18 cellular contexts compared by ENCODE assay signal in genomic region chr11:83019888-83020579, GRCh38. TPM values are rescaled to one million over a fixed set of nuclear protein-coding genes. Genes with fewer than 3 reads are reported as not detected.
DNase-seq lines count a peak whose midpoint lies in the region; ATAC-seq and TF ChIP-seq lines count a peak whose summit lies in the region.
"Had no signal": no experiment of that assay in that cellular context is flagged by ENCODE, and none has a peak within 500 bp of the region (broad histone marks: within the 10 kb centered on the region; RNA-seq: fewer than 3 reads in every experiment).

No MANE protein-coding gene starts in this region.

- TF ChIP-seq CTCF in adrenal gland (IDR thresholded peaks at IDR 0.05) (no peak), gastroesophageal sphincter (IDR thresholded peaks at IDR 0.05) (no peak), testis (IDR thresholded peaks at IDR 0.05) (no peak)

- no peaks in the 10 kb centered on the region for H3K27me3 Mint-ChIP-seq in naive B cell
- H3K27me3 Mint-ChIP-seq: activated CD4-positive, alpha-beta memory T cell treated with anti-CD3 and anti-CD28 coated beads, Interleukin-2, amount 10 ng/mL, durations not matched to agents 7 days and 5 days; central memory CD8-positive, alpha-beta T cell; stimulated activated naive CD8-positive, alpha-beta T cell treated with anti-CD3 and anti-CD28 coated beads, Interleukin-15, Interleukin-2, amounts not matched to agents 100 ng/mL and 50 ng/mL, for 24 hours had no signal

- no peak for TF ChIP-seq EP300 in gastroesophageal sphincter (IDR thresholded peaks at IDR 0.05)

- ATAC-seq in gastroesophageal sphincter (peak; percentile 46), naive B cell (ENCODE audit: low read depth in 2 of 2) (no peak)
- ATAC-seq: PC-3, SK-N-SH treated with all-trans-retinoic acid at 6 μM for 48 hours had no signal

- H3K9me3 ChIP-seq in adrenal gland (replicated peaks in 1 of 3) (no peaks in the 10 kb centered on the region), gastroesophageal sphincter (no peaks in the 10 kb centered on the region), testis (no peaks in the 10 kb centered on the region)

- H3K36me3 ChIP-seq in adrenal gland (replicated peaks in 1 of 2) (no peaks in the 10 kb centered on the region), gastroesophageal sphincter (no peaks in the 10 kb centered on the region), testis (ENCODE audit: low read depth, missing control alignments) (no peaks in the 10 kb centered on the region)

- H3K4me1 ChIP-seq in adrenal gland (replicated peaks in 1 of 2) (peaks cover 3 to 28% of the 10 kb centered on the region in 2 donors), gastroesophageal sphincter (peaks cover 0 to 64% (median 0%) of the 10 kb centered on the region in 3 donors), testis (peaks cover 11% of the 10 kb centered on the region)

- H3K36me3 Mint-ChIP-seq in naive B cell: peaks cover 10 to 24% of the 10 kb centered on the region in 2 donors
- H3K36me3 Mint-ChIP-seq: CD14-positive monocyte had no signal

- peak overlapping the region in 4 of 6 donors; percentile 26 to 84 (median 54) for H3K27ac Mint-ChIP-seq in naive B cell
- H3K27ac Mint-ChIP-seq: activated CD4-positive, alpha-beta memory T cell treated with anti-CD3 and anti-CD28 coated beads, Interleukin-2, amount 10 ng/mL, durations not matched to agents 7 days and 5 days; activated T-helper 1 cell treated with anti-CD3 and anti-CD28 coated beads, Interleukin-12 subunit alpha, Interleukin-12 subunit beta, Interleukin-2, Interleukin-4 antibody, amounts not matched to agents 30 ng/mL and 10 ng/mL and 1 ng/mL, durations not matched to agents 14 hours and 24 hours and 36 hours; CD14-positive monocyte; stimulated activated naive CD8-positive, alpha-beta T cell treated with anti-CD3 and anti-CD28 coated beads, Interleukin-15, Interleukin-2, amounts not matched to agents 100 ng/mL and 50 ng/mL, for 24 hours had no signal

- peak overlapping the region in 1 of 5 donors; percentile 20 for H3K27ac ChIP-seq in adrenal gland
- H3K27ac ChIP-seq in gastroesophageal sphincter: no peak overlapping the region
- no peak overlapping the region for H3K27ac ChIP-seq in testis
- H3K27ac ChIP-seq: spleen had no signal

- DNase-seq in adrenal gland (peak; percentile 54 to 86 (median 71)), naive B cell (no peak), testis (peak; percentile 45), NCI-H2227 treated with DMSO at 0.1 percent for 48 hours (lab: John Stamatoyannopoulos, UW) (no peak), foreskin melanocyte (no peak)
- no peak for DNase-seq in stimulated activated CD4-positive, alpha-beta T cell treated with anti-CD3 and anti-CD28 coated beads, Interleukin-1b, Interleukin-23, amount 100 ng/mL, for 48 hours
- DNase-seq: activated CD4-positive, alpha-beta memory T cell treated with anti-CD3 and anti-CD28 coated beads, Interleukin-2, amount 10 ng/mL, durations not matched to agents 7 days and 5 days; islet precursor cell; NCI-H1694 treated with DMSO at 0.1 percent for 48 hours; NCI-H510A; PC-3; spleen had no signal

- peaks cover 63 to 91% (median 72%) of the 10 kb centered on the region in 3 donors for H3K4me1 Mint-ChIP-seq in naive B cell
- H3K4me1 Mint-ChIP-seq: CD14-positive monocyte had no signal

- intact Hi-C loops in adrenal gland (cut with DNase I): no loop called here
- intact Hi-C loops in testis (cut with DNase I; ENCODE audit: low total_unique reads): no loop called here

- H3K27me3 ChIP-seq in adrenal gland (no peaks in the 10 kb centered on the region), gastroesophageal sphincter (no peaks in the 10 kb centered on the region), testis (no peaks in the 10 kb centered on the region)
- H3K27me3 ChIP-seq: spleen had no signal

- H3K9me3 Mint-ChIP-seq in naive B cell: peaks cover 0 to 6% (median 0%) of the 10 kb centered on the region in 7 donors
- H3K9me3 Mint-ChIP-seq: activated T-helper 1 cell treated with anti-CD3 and anti-CD28 coated beads, Interleukin-12 subunit alpha, Interleukin-12 subunit beta, Interleukin-2, Interleukin-4 antibody, amounts not matched to agents 30 ng/mL and 10 ng/mL and 1 ng/mL, durations not matched to agents 14 hours and 24 hours and 36 hours had no signal

- peak overlapping the region in 1 of 8 donors; percentile 8 for H3K4me3 Mint-ChIP-seq in naive B cell
- H3K4me3 Mint-ChIP-seq: activated CD4-positive, alpha-beta memory T cell treated with anti-CD3 and anti-CD28 coated beads, Interleukin-2, amount 10 ng/mL, durations not matched to agents 7 days and 5 days; activated T-helper 1 cell treated with anti-CD3 and anti-CD28 coated beads, Interleukin-12 subunit alpha, Interleukin-12 subunit beta, Interleukin-2, Interleukin-4 antibody, amounts not matched to agents 30 ng/mL and 10 ng/mL and 1 ng/mL, durations not matched to agents 14 hours and 24 hours and 36 hours; CD14-positive monocyte; central memory CD8-positive, alpha-beta T cell; stimulated activated naive CD8-positive, alpha-beta T cell treated with anti-CD3 and anti-CD28 coated beads, Interleukin-15, Interleukin-2, amounts not matched to agents 100 ng/mL and 50 ng/mL, for 24 hours had no signal

- no peak overlapping the region for H3K4me3 ChIP-seq in adrenal gland
- H3K4me3 ChIP-seq in gastroesophageal sphincter: no peak overlapping the region
- H3K4me3 ChIP-seq in testis: no peak overlapping the region
- H3K4me3 ChIP-seq: spleen had no signal

- TF ChIP-seq POLR2A in adrenal gland (IDR thresholded peaks at IDR 0.05): no peak
- no peak for TF ChIP-seq POLR2A in gastroesophageal sphincter (IDR thresholded peaks at IDR 0.05)
- TF ChIP-seq POLR2A in testis (IDR thresholded peaks at IDR 0.05): no peak

- 75 to 84% (median 82%) methylated on average over 10 to 12 of the region's 12 CpGs; no CpG with 5 or more reads in 1 of the 4 donors for WGBS in adrenal gland, 4 donors
- no CpG with 5 or more reads among the region's 12 CpGs for WGBS in gastroesophageal sphincter (ENCODE audit: low coverage in 1 of 2), 2 donors
- 79 to 94% methylated on average over 7 to 12 of the region's 12 CpGs for WGBS in testis, 2 donors

RNA-seq across cellular contexts. Expression of gene RAB30, which starts 51.7 kb away (rescaled TPM):
- total RNA-seq in adrenal gland (10 to 100 TPM; 24.5 to 69.4 (median 43.1) TPM), gastroesophageal sphincter (10 to 100 TPM; 18.7 to 36.6 (median 27.5) TPM), testis (10 to 100 TPM; 12.3 to 13.1 TPM)
- polyA plus RNA-seq in adrenal gland (10 to 100 TPM in 1 of 3 donors, 1 to 10 TPM in 2; 5.1 to 55.4 (median 5.4) TPM), naive B cell (ENCODE audit: low read depth in 6 of 6) (100 to 1,000 TPM; 108 to 156 (median 142) TPM), testis (ENCODE audit: insufficient read depth, low read depth, low replicate concordance) (11.4 TPM)

Comparison
In these comparisons a context has a peak if more than half of its experiments do, and no peak if none do; other contexts are left out.
1. DNase-seq: peak in adrenal gland (7 of 7) and testis (single experiment); none in naive B cell (single experiment), NCI-H2227 treated with DMSO at 0.1 percent for 48 hours (single experiment), stimulated activated CD4-positive, alpha-beta T cell treated with anti-CD3 and anti-CD28 coated beads, Interleukin-1b, Interleukin-23, amount 100 ng/mL, for 48 hours (single experiment) and foreskin melanocyte (single experiment).